ENCODE assay signal across 24 cellular contexts in genomic region chr1:2080140-2080539, GRCh38.
"Had no signal": no experiment of that assay in that cellular context is flagged by ENCODE, and none has a peak within 500 bp of the region (broad histone marks: within the 10 kb centered on the region; RNA-seq: fewer than 3 reads in every experiment).

No MANE protein-coding gene starts in this region.

- H3K4me3 Mint-ChIP-seq: dendritic cell treated with granulocyte-macrophage colony-stimulating factor and Interleukin-4, amounts not matched to agents 40 ng/mL and 50 ng/mL, for 4 days; naive thymus-derived CD4-positive, alpha-beta T cell had no signal

- H3K27ac Mint-ChIP-seq: dendritic cell treated with granulocyte-macrophage colony-stimulating factor and Interleukin-4, amounts not matched to agents 40 ng/mL and 50 ng/mL, for 4 days; naive thymus-derived CD4-positive, alpha-beta T cell had no signal

- H3K27me3 Mint-ChIP-seq: naive thymus-derived CD4-positive, alpha-beta T cell had no signal

- H3K36me3 ChIP-seq: colonic mucosa, gastrocnemius medialis, heart right ventricle, lower lobe of right lung had no signal

- H3K27ac ChIP-seq: colonic mucosa, epithelial cell of prostate, esophagus squamous epithelium, gastrocnemius medialis, heart right ventricle, left lung, lower lobe of right lung had no signal

- H3K4me3 ChIP-seq: colonic mucosa, dorsolateral prefrontal cortex, esophagus squamous epithelium, gastrocnemius medialis, heart right ventricle, left lung, lower lobe of right lung had no signal

- H3K27me3 ChIP-seq: colonic mucosa, dorsolateral prefrontal cortex, esophagus squamous epithelium had no signal

- H3K9me3 ChIP-seq: colonic mucosa had no signal

- ATAC-seq: esophagus mucosa; gastrocnemius medialis; heart right ventricle; left cardiac atrium; left lung; left ventricle myocardium superior; lower lobe of right lung; naive thymus-derived CD4-positive, alpha-beta T cell had no signal

- H3K4me1 ChIP-seq: colonic mucosa, esophagus squamous epithelium, gastrocnemius medialis, heart right ventricle, left lung, lower lobe of right lung had no signal

- DNase-seq: colonic mucosa; cortex of kidney; dorsolateral prefrontal cortex; effector CD4-positive, alpha-beta T cell; effector memory CD4-positive, alpha-beta T cell; erythroblast; esophagus squamous epithelium; foreskin fibroblast; foreskin melanocyte; gastrocnemius medialis; glutamatergic neuron; head of caudate nucleus; hippocampal formation; left cardiac atrium; left ventricle myocardium superior; lower lobe of right lung; mesendoderm; midbrain; naive thymus-derived CD4-positive, alpha-beta T cell had no signal
